Comparison of ENCODE assay signal across 8 cellular contexts in genomic region chr1:2049517-2050481, GRCh38. TPM values are rescaled to one million over a fixed set of nuclear protein-coding genes. Genes with fewer than 3 reads are reported as not detected.
DNase-seq lines count a peak whose midpoint lies in the region; ATAC-seq lines count a peak whose summit lies in the region.

Gene PRKCZ (plus strand): TSS chr1:2050411. CDS start chr1:2050631, 220 bp downstream.

- peaks cover 2% of the 10 kb centered on the region for H3K27me3 Mint-ChIP-seq in IgD-negative memory B cell

- peaks cover 7 to 19% (median 16%) of the 10 kb centered on the region in 3 donors for H3K4me1 Mint-ChIP-seq in IgD-negative memory B cell

- peak within 1 kb of the TSS; percentile 44 to 85 (median 68) for H3K4me3 ChIP-seq in skin epidermis

- peak within 1 kb of the TSS; percentile 81 to 95 (median 85) for H3K4me3 Mint-ChIP-seq in IgD-negative memory B cell

- H3K27ac Mint-ChIP-seq in IgD-negative memory B cell = peak within 1 kb of the TSS; percentile 27 to 59 (median 53)

- no peaks in the 10 kb centered on the region for H3K36me3 Mint-ChIP-seq in IgD-negative memory B cell

- DNase-seq in SKM-1 treated with dmso at 0.1 percent for 144 hours (lab: John Stamatoyannopoulos, UW; ENCODE audit: unreplicated experiment) (peak; percentile 73), iPS DF 19.7 (ENCODE audit: low read depth, low spot score) (peak; percentile 78), GOT3 (lab: John Stamatoyannopoulos, UW) (no peak)
- peak; percentile 85 for DNase-seq in activated naive CD8-positive, alpha-beta T cell treated with anti-CD3 and anti-CD28 coated beads, Interleukin-2, amount 50 U/mL, for 16 hours (ENCODE audit: low read depth, low spot score)

- peak within 1 kb of the TSS in 19 of 21 experiments; percentile 49 to 85 (median 72) for H3K27ac ChIP-seq in skin epidermis

- ATAC-seq in GM18517 (IDR thresholded peaks at IDR 0.05; ENCODE audit: unreplicated experiment) (peak; percentile 55), GM18861 (IDR thresholded peaks at IDR 0.05; ENCODE audit: unreplicated experiment) (no peak)

- H3K9me3 Mint-ChIP-seq in IgD-negative memory B cell = no peaks in the 10 kb centered on the region

RNA-seq across cellular contexts. Expression of gene PRKCZ, which starts in this region (rescaled TPM):
- polyA plus RNA-seq in IgD-negative memory B cell = 12.0 TPM
